In genomic region chr4:83054928-83055327, GRCh38 we compare ENCODE assay signal across 7 cellular contexts. TPM values are rescaled to one million over a fixed set of nuclear protein-coding genes. Genes with fewer than 3 reads are reported as not detected.
DNase-seq lines count a peak whose midpoint lies in the region; ATAC-seq and TF ChIP-seq lines count a peak whose summit lies in the region.

No MANE protein-coding gene starts in this region.

- TF ChIP-seq CTCF in IMR-90 (conservative IDR thresholded peaks at IDR 0.05; ENCODE audit: low read depth, low read length) (peak; percentile 46), astrocyte of the spinal cord (IDR thresholded peaks at IDR 0.05; ENCODE audit: low read depth, low read length) (peak; percentile 48)

- H2BK12ac ChIP-seq in mesenchymal stem cell (ENCODE audit: low read length in 2 of 2) = no peak overlapping the region

- H3K4ac ChIP-seq in IMR-90 (ENCODE audit: low read depth, low read length) (no peak overlapping the region), mesenchymal stem cell (ENCODE audit: low read depth in 1 of 2, low read length in 2 of 2) (no peak overlapping the region)

- H3K79me1 ChIP-seq in IMR-90 (ENCODE audit: low read depth in 1 of 2, low read length in 2 of 2) (peaks cover 0 to 5% of the 10 kb centered on the region in 2 experiments; a peak in 1 of 4 replicates), mesenchymal stem cell (replicated peaks; ENCODE audit: low read length, poor library complexity, severe bottlenecking) (peaks cover 14% of the 10 kb centered on the region)

- no peak overlapping the region for H2AK9ac ChIP-seq in IMR-90 (replicated peaks; ENCODE audit: low read depth, low read length, poor library complexity)

- no peak overlapping the region for H4K8ac ChIP-seq in IMR-90 (ENCODE audit: low read depth in 2 of 2, low read length in 2 of 2)
- H4K8ac ChIP-seq in mesenchymal stem cell (ENCODE audit: low read length) = no peak overlapping the region

- H2AK5ac ChIP-seq in IMR-90 (ENCODE audit: low read depth, low read length) (no peak overlapping the region), mesenchymal stem cell (ENCODE audit: low read length, severe bottlenecking) (no peak overlapping the region)

- H3K9me3 ChIP-seq in IMR-90 (ENCODE audit: control insufficient read depth, insufficient read depth, low read length) (no peaks in the 10 kb centered on the region), mesenchymal stem cell (ENCODE audit: control insufficient read depth, low read length) (no peaks in the 10 kb centered on the region), right cardiac atrium (ENCODE audit: control insufficient read depth, low read length) (no peaks in the 10 kb centered on the region)

- H2BK120ac ChIP-seq in IMR-90 (ENCODE audit: low read depth, low read length) (no peak overlapping the region), mesenchymal stem cell (ENCODE audit: low read depth, low read length) (no peak overlapping the region)

- intact Hi-C loops in IMR-90 (cut with micrococcal nuclease) = loop anchor here (1.0 kb wide), 2 partner anchors 205 to 227 kb away; no protein-coding TSS in a partner anchor
- intact Hi-C loops in right cardiac atrium (cut with DNase I) = no loop called here

- no peak overlapping the region for H3K23ac ChIP-seq in IMR-90 (ENCODE audit: low read depth, low read length)
- H3K23ac ChIP-seq in mesenchymal stem cell (ENCODE audit: low read length in 2 of 2) = no peak overlapping the region

- H3K4me1 ChIP-seq in IMR-90 (ENCODE audit: control insufficient read depth, insufficient read depth, low read length) (no peaks in the 10 kb centered on the region), mesenchymal stem cell (ENCODE audit: control insufficient read depth, insufficient read depth, low read depth, low read length) (no peaks in the 10 kb centered on the region), right cardiac atrium (ENCODE audit: control insufficient read depth, insufficient read depth, low read length) (no peaks in the 10 kb centered on the region)

- no peak overlapping the region for H2BK20ac ChIP-seq in IMR-90 (ENCODE audit: low read depth, low read length)

- H4K5ac ChIP-seq in IMR-90 (ENCODE audit: low read depth, low read length) = no peak overlapping the region

- H2AFZ ChIP-seq in IMR-90 (replicated peaks; ENCODE audit: low read length, poor library complexity) (no peak overlapping the region), mesenchymal stem cell (ENCODE audit: low read depth, low read length) (no peak overlapping the region)

- H2BK15ac ChIP-seq in IMR-90 (ENCODE audit: low read depth, low read length) (no peak overlapping the region), mesenchymal stem cell (ENCODE audit: low read depth, poor library complexity, severe bottlenecking) (no peak overlapping the region)

- H4K91ac ChIP-seq in IMR-90 (ENCODE audit: insufficient read depth, low read depth, low read length) (no peak overlapping the region), mesenchymal stem cell (ENCODE audit: low read length) (no peak overlapping the region)

- H3K36me3 ChIP-seq in IMR-90 (ENCODE audit: control insufficient read depth, insufficient read depth, low read length) (peaks cover 19% of the 10 kb centered on the region), mesenchymal stem cell (ENCODE audit: control insufficient read depth in 1 of 2, insufficient read depth in 2 of 2, low read depth in 1 of 2, low read length in 2 of 2) (peaks cover 13 to 59% of the 10 kb centered on the region in 2 experiments)

- no peak overlapping the region for H3K56ac ChIP-seq in IMR-90 (ENCODE audit: extremely low read depth, insufficient read depth, low read length)

- TF ChIP-seq POLR2A in IMR-90 (IDR thresholded peaks at IDR 0.05; ENCODE audit: low read depth, low read length) = no peak

- H4K20me1 ChIP-seq in IMR-90 (ENCODE audit: insufficient read depth, low read length) = no peaks in the 10 kb centered on the region

- in situ Hi-C loops in IMR-90 (cut with MboI; ENCODE audit: low sequenced_read_pairs) (no loop called here), astrocyte of the spinal cord (cut with HindIII; ENCODE audit: low sequenced_read_pairs) (no loop called here)

- H3K9ac ChIP-seq in IMR-90 (ENCODE audit: low read depth, low read length) (no peak overlapping the region), mesenchymal stem cell (ENCODE audit: low read length) (no peak overlapping the region)

- H3K4me2 ChIP-seq in IMR-90 (ENCODE audit: low read depth, low read length) (no peak overlapping the region), mesenchymal stem cell (ENCODE audit: low read length, poor library complexity, severe bottlenecking) (no peak overlapping the region)

- H3K9me1 ChIP-seq in IMR-90 (ENCODE audit: insufficient read depth, low read length) = no peaks in the 10 kb centered on the region

- TF ChIP-seq RAD21 in IMR-90 (IDR thresholded peaks at IDR 0.05; ENCODE audit: low read length) = peak; percentile 39

- POLR2A ChIA-PET in IMR-90 (lab: Charles Lee; ENCODE audit: unreplicated experiment) = no interaction called here

- ATAC-seq in IMR-90 (ENCODE audit: low read depth) = no peak
- no peak for ATAC-seq in GM19351 (IDR thresholded peaks at IDR 0.05; ENCODE audit: unreplicated experiment)
- ATAC-seq in GM21576 (IDR thresholded peaks at IDR 0.05; ENCODE audit: unreplicated experiment) = no peak
- ATAC-seq in right cardiac atrium = no peak

- CTCF ChIA-PET in IMR-90 (lab: Yijun Ruan, JAX) = interaction anchor here (0.6 to 1.0 kb wide), 3 partner anchors 90 to 226 kb away, joined by 3 to 4 read pairs (median 3); no protein-coding TSS in a partner anchor

- no peaks in the 10 kb centered on the region for H3K27me3 ChIP-seq in IMR-90 (ENCODE audit: control insufficient read depth, insufficient read depth, low read length)
- no peaks in the 10 kb centered on the region for H3K27me3 ChIP-seq in mesenchymal stem cell (ENCODE audit: control insufficient read depth in 1 of 2, insufficient read depth in 1 of 2, low read length in 2 of 2)
- H3K27me3 ChIP-seq in right cardiac atrium (ENCODE audit: control insufficient read depth, insufficient read depth) = no peaks in the 10 kb centered on the region

- dilution Hi-C loops in IMR-90 (cut with HindIII; ENCODE audit: low sequenced_read_pairs, unreplicated experiment) = no loop called here

- DNase-seq in EH (ENCODE audit: low read depth) (peak; percentile 39), IMR-90 (peak; percentile 15), astrocyte of the spinal cord (ENCODE audit: low read depth, low spot score) (peak; percentile 16), mesenchymal stem cell (peak; percentile 22), right cardiac atrium (no peak)

- H3K14ac ChIP-seq in IMR-90 (replicated peaks; ENCODE audit: low read depth, low read length) (no peak overlapping the region), mesenchymal stem cell (ENCODE audit: low read length in 2 of 2) (no peak overlapping the region)

- no TSS peak for BruUV-seq in IMR-90 (replicated peaks; lab: Mats Ljungman, UMichigan)

- no peak overlapping the region for H3K18ac ChIP-seq in IMR-90 (ENCODE audit: low read depth, low read length)
- H3K18ac ChIP-seq in mesenchymal stem cell (ENCODE audit: low read depth in 1 of 2, low read length in 2 of 2) = no peak overlapping the region

- no peak overlapping the region for H2BK5ac ChIP-seq in IMR-90 (ENCODE audit: low read depth, low read length, poor library complexity, severe bottlenecking)
- H2BK5ac ChIP-seq in mesenchymal stem cell (ENCODE audit: low read depth, low read length, poor library complexity, severe bottlenecking) = no peak overlapping the region

- H3K4me3 ChIP-seq in IMR-90 (ENCODE audit: insufficient read depth, low read depth, low read length) (no peak overlapping the region), astrocyte of the spinal cord (ENCODE audit: low read depth, low read length) (no peak overlapping the region), mesenchymal stem cell (ENCODE audit: insufficient read depth in 1 of 2, low read depth in 1 of 2, low read length in 2 of 2) (no peak overlapping the region), right cardiac atrium (ENCODE audit: low read length) (no peak overlapping the region)

- no peak overlapping the region for H3K27ac ChIP-seq in IMR-90 (ENCODE audit: insufficient read depth, low read length)
- no peak overlapping the region for H3K27ac ChIP-seq in mesenchymal stem cell (ENCODE audit: low read length, poor library complexity, severe bottlenecking)
- H3K27ac ChIP-seq in right cardiac atrium (ENCODE audit: low read length) = no peak overlapping the region

TF ChIP-seq in IMR-90, 13 proteins besides CTCF, POLR2A, EP300 and RAD21:
- TF ChIP-seq SMC3 (IDR thresholded peaks at IDR 0.05; ENCODE audit: low read depth, low read length) (peak; percentile 37; the same call in 1 of the 2 replicates), RFX5 (IDR thresholded peaks at IDR 0.05; ENCODE audit: low read depth, low read length) (no peak)

RNA-seq across cellular contexts. Expression of gene COPS4, which starts 19.9 kb away (rescaled TPM):
- 107 and 115 TPM in 2 replicates for total RNA-seq in IMR-90 (2012; rRNA removed)
- polyA plus RNA-seq in IMR-90 (2012; rRNA removed) = 40.1 and 42.7 TPM in 2 replicates
- polyA plus RNA-seq in IMR-90 (2012; cell fraction: cytosol; rRNA removed) = 8.2 and 10.4 TPM in 2 replicates
- 4.2 and 21.9 TPM in 2 replicates for polyA plus RNA-seq in IMR-90 (2012; cell fraction: nucleus; rRNA removed; ENCODE audit: low replicate concordance)
- 41.8 TPM for polyA plus RNA-seq in mesenchymal stem cell (2013, experiment 1 of 2)
- 42.4 TPM for polyA plus RNA-seq in mesenchymal stem cell (2013, experiment 2 of 2)
- 10 to 100 TPM; 47.3 to 54.8 (median 50.7) TPM for total RNA-seq in right cardiac atrium
- polyA plus RNA-seq in right cardiac atrium = 40.3 TPM

RNA-seq across cellular contexts. Expression of gene LIN54, which starts 44.3 kb away (rescaled TPM):
- 23.9 and 26.9 TPM in 2 replicates for total RNA-seq in IMR-90 (2012; rRNA removed)
- polyA plus RNA-seq in IMR-90 (2012; rRNA removed) = 5.3 and 5.4 TPM in 2 replicates
- polyA plus RNA-seq in IMR-90 (2012; cell fraction: cytosol; rRNA removed) = 1.8 TPM in 2 replicates
- 1.8 and 5.0 TPM in 2 replicates for polyA plus RNA-seq in IMR-90 (2012; cell fraction: nucleus; rRNA removed; ENCODE audit: low replicate concordance)
- polyA plus RNA-seq in mesenchymal stem cell (2013, experiment 1 of 2) = 8.7 TPM
- polyA plus RNA-seq in mesenchymal stem cell (2013, experiment 2 of 2) = 8.6 TPM
- total RNA-seq in right cardiac atrium = 1 to 10 TPM; 7.2 to 7.7 (median 7.3) TPM
- polyA plus RNA-seq in right cardiac atrium = 2.2 TPM

RNA-seq across cellular contexts. Expression of gene PLAC8, which starts 59.6 kb away (rescaled TPM):
- total RNA-seq in IMR-90 (2012; rRNA removed) (not detected in 2 replicates), right cardiac atrium (1 to 10 TPM; 1.2 to 5.0 (median 3.0) TPM)
- polyA plus RNA-seq in IMR-90 (2012; rRNA removed) (not detected in 2 replicates), right cardiac atrium (1.6 TPM)
- 0.31 TPM in 1 of 2 replicates, not detected in the other for polyA plus RNA-seq in IMR-90 (2012; cell fraction: cytosol; rRNA removed)
- polyA plus RNA-seq in IMR-90 (2012; cell fraction: nucleus; rRNA removed; ENCODE audit: low replicate concordance) = 0.11 TPM in 1 of 2 replicates, not detected in the other
- 33.2 TPM for polyA plus RNA-seq in mesenchymal stem cell (2013, experiment 1 of 2)
- polyA plus RNA-seq in mesenchymal stem cell (2013, experiment 2 of 2) = 36.4 TPM

Comparison
In these comparisons a context has a peak if more than half of its experiments do, and no peak if none do; other contexts are left out.
1. DNase-seq: peak in EH (single experiment), IMR-90 (single experiment), astrocyte of the spinal cord (single experiment) and mesenchymal stem cell (single experiment); none in right cardiac atrium (0 of 3).